ENCODE assay signal across 21 cellular contexts in the genomic region with DNA sequence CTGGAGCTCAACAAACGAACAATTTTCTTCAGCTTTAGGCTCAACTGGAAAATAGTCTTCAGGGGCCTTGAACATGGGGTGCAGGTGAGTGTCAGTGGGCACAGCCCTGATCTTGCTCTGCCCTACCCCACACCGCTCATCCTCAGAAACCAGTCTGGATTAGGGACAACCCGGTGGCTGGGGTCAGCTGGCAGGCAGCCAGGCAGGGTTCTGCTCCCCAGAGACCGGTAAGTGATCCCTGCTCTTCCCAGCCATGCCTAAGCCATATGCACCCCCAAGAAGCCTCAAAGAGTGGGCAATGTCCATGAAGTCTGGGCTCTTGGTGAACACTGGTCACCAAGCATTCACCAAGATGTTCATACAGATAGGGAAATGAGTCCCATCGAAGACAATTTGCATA.
A peak's percentile ranks its signal among the peaks of the same experiment; 100 is the strongest.
DNase-seq lines count a peak whose midpoint lies in the region; ATAC-seq and TF ChIP-seq lines count a peak whose summit lies in the region.
"Had no signal": no experiment of that assay in that cellular context is flagged by ENCODE, and none has a peak within 500 bp of the region (broad histone marks: within the 10 kb centered on the region; RNA-seq: fewer than 3 reads in every experiment).

No MANE protein-coding gene starts in this region.

- no peaks in the 10 kb centered on the region for H3K9me3 ChIP-seq in BE2C
- H3K9me3 ChIP-seq in endodermal cell (ENCODE audit: control insufficient read depth, low read length) = no peaks in the 10 kb centered on the region
- H3K9me3 ChIP-seq: BLaER1, SJSA1 had no signal

- no peaks in the 10 kb centered on the region for H3K36me3 ChIP-seq in BE2C
- H3K36me3 ChIP-seq in endodermal cell (ENCODE audit: control insufficient read depth, insufficient read depth, low read length) = no peaks in the 10 kb centered on the region
- H3K36me3 ChIP-seq: BLaER1, SJSA1 had no signal

- H3K4me1 ChIP-seq in BE2C (no peaks in the 10 kb centered on the region; the same call in 1 of the 2 replicates), endodermal cell (ENCODE audit: control insufficient read depth, insufficient read depth, low read length) (peaks cover 16% of the 10 kb centered on the region)
- H3K4me1 ChIP-seq: BLaER1, SJSA1 had no signal

- H3K27me3 Mint-ChIP-seq in activated CD8-positive, alpha-beta T cell treated with anti-CD3 and anti-CD28 coated beads, Interleukin-2, amount 10 ng/mL, durations not matched to agents 7 days and 5 days (ENCODE audit: low read depth) = peaks cover 6% of the 10 kb centered on the region
- H3K27me3 Mint-ChIP-seq in activated CD8-positive, alpha-beta T cell treated with anti-CD3 and anti-CD28 coated beads for 36 hours = no peaks in the 10 kb centered on the region
- H3K27me3 Mint-ChIP-seq in endodermal cell (ENCODE audit: insufficient read depth) (peaks cover 3% of the 10 kb centered on the region), osteocyte (ENCODE audit: unreplicated experiment) (peaks cover 9% of the 10 kb centered on the region)
- peaks cover 8% of the 10 kb centered on the region for H3K27me3 Mint-ChIP-seq in activated T-helper 17 cell treated with anti-CD3 and anti-CD28 coated beads, Interleukin-2, amount 50 U/mL, for 72 hours
- H3K27me3 Mint-ChIP-seq: CD4-positive, CD25-positive, alpha-beta regulatory T cell had no signal

- no peak for ATAC-seq in activated CD8-positive, alpha-beta T cell treated with anti-CD3 and anti-CD28 coated beads, Interleukin-2, amount 10 ng/mL, durations not matched to agents 7 days and 5 days
- ATAC-seq in activated CD8-positive, alpha-beta T cell treated with anti-CD3 and anti-CD28 coated beads for 36 hours = no peak
- ATAC-seq in activated T-helper 17 cell treated with anti-CD3 and anti-CD28 coated beads, Interleukin-2, amount 50 U/mL, for 72 hours (replicated peaks) = no peak
- ATAC-seq: Right ventricle myocardium inferior had no signal

- H3K36me3 Mint-ChIP-seq in activated CD8-positive, alpha-beta T cell treated with anti-CD3 and anti-CD28 coated beads, Interleukin-2, amount 10 ng/mL, durations not matched to agents 7 days and 5 days (ENCODE audit: low read depth) = no peaks in the 10 kb centered on the region
- H3K36me3 Mint-ChIP-seq in activated CD8-positive, alpha-beta T cell treated with anti-CD3 and anti-CD28 coated beads for 36 hours (ENCODE audit: low read depth) = no peaks in the 10 kb centered on the region
- H3K36me3 Mint-ChIP-seq in endodermal cell (ENCODE audit: low read depth) (no peaks in the 10 kb centered on the region), osteocyte (ENCODE audit: unreplicated experiment) (no peaks in the 10 kb centered on the region)
- H3K36me3 Mint-ChIP-seq in activated T-helper 17 cell treated with anti-CD3 and anti-CD28 coated beads, Interleukin-2, amount 50 U/mL, for 72 hours (ENCODE audit: low read depth) = no peaks in the 10 kb centered on the region
- H3K36me3 Mint-ChIP-seq: CD4-positive, CD25-positive, alpha-beta regulatory T cell had no signal

- no peaks in the 10 kb centered on the region for H3K9me3 Mint-ChIP-seq in activated CD8-positive, alpha-beta T cell treated with anti-CD3 and anti-CD28 coated beads, Interleukin-2, amount 10 ng/mL, durations not matched to agents 7 days and 5 days (ENCODE audit: insufficient read depth)
- H3K9me3 Mint-ChIP-seq in activated CD8-positive, alpha-beta T cell treated with anti-CD3 and anti-CD28 coated beads for 36 hours = no peaks in the 10 kb centered on the region
- H3K9me3 Mint-ChIP-seq in endodermal cell (no peaks in the 10 kb centered on the region), osteocyte (ENCODE audit: unreplicated experiment) (no peaks in the 10 kb centered on the region)
- H3K9me3 Mint-ChIP-seq in activated T-helper 17 cell treated with anti-CD3 and anti-CD28 coated beads, Interleukin-2, amount 50 U/mL, for 72 hours = no peaks in the 10 kb centered on the region

- no peak for TF ChIP-seq CTCF in activated CD8-positive, alpha-beta T cell treated with anti-CD3 and anti-CD28 coated beads for 36 hours (IDR thresholded peaks at IDR 0.05)
- no peak for TF ChIP-seq CTCF in BE2C (IDR thresholded peaks at IDR 0.05; ENCODE audit: low read depth, low read length)
- TF ChIP-seq CTCF in endodermal cell (conservative IDR thresholded peaks at IDR 0.05) = no peak
- TF ChIP-seq CTCF in osteocyte (IDR thresholded peaks at IDR 0.05) = no peak

- H3K27me3 ChIP-seq in BE2C (no peaks in the 10 kb centered on the region), endodermal cell (ENCODE audit: control insufficient read depth, insufficient read depth, low read length, poor library complexity, severe bottlenecking) (no peaks in the 10 kb centered on the region)
- H3K27me3 ChIP-seq: BLaER1, SJSA1 had no signal

- H3K27ac Mint-ChIP-seq in activated CD8-positive, alpha-beta T cell treated with anti-CD3 and anti-CD28 coated beads, Interleukin-2, amount 10 ng/mL, durations not matched to agents 7 days and 5 days = no peak overlapping the region
- H3K27ac Mint-ChIP-seq in activated CD8-positive, alpha-beta T cell treated with anti-CD3 and anti-CD28 coated beads for 36 hours = no peak overlapping the region
- peak overlapping the region; percentile 97 for H3K27ac Mint-ChIP-seq in endodermal cell
- no peak overlapping the region for H3K27ac Mint-ChIP-seq in osteocyte (ENCODE audit: unreplicated experiment)
- H3K27ac Mint-ChIP-seq in activated T-helper 17 cell treated with anti-CD3 and anti-CD28 coated beads, Interleukin-2, amount 50 U/mL, for 72 hours = no peak overlapping the region
- H3K27ac Mint-ChIP-seq: CD4-positive, CD25-positive, alpha-beta regulatory T cell had no signal

- H3K4me1 Mint-ChIP-seq in activated CD8-positive, alpha-beta T cell treated with anti-CD3 and anti-CD28 coated beads, Interleukin-2, amount 10 ng/mL, durations not matched to agents 7 days and 5 days (ENCODE audit: low read depth) = no peaks in the 10 kb centered on the region
- H3K4me1 Mint-ChIP-seq in activated CD8-positive, alpha-beta T cell treated with anti-CD3 and anti-CD28 coated beads for 36 hours (ENCODE audit: low read depth) = no peaks in the 10 kb centered on the region
- H3K4me1 Mint-ChIP-seq in endodermal cell (peaks cover 25% of the 10 kb centered on the region), osteocyte (ENCODE audit: unreplicated experiment) (no peaks in the 10 kb centered on the region)
- no peaks in the 10 kb centered on the region for H3K4me1 Mint-ChIP-seq in activated T-helper 17 cell treated with anti-CD3 and anti-CD28 coated beads, Interleukin-2, amount 50 U/mL, for 72 hours
- H3K4me1 Mint-ChIP-seq: CD4-positive, CD25-positive, alpha-beta regulatory T cell had no signal

- H3K4me3 ChIP-seq in BE2C (ENCODE audit: low read depth, low read length) = no peak overlapping the region
- H3K4me3 ChIP-seq in endodermal cell (ENCODE audit: low read length) = peak overlapping the region; percentile 17
- H3K4me3 ChIP-seq: BLaER1, PC-9, SJSA1 had no signal

- H3K27ac ChIP-seq in endodermal cell (ENCODE audit: low read depth, low read length) = no peak overlapping the region
- H3K27ac ChIP-seq: BLaER1, PC-9, SJSA1 had no signal

- CTCF ChIA-PET in activated CD8-positive, alpha-beta T cell treated with anti-CD3 and anti-CD28 coated beads, Interleukin-2, amount 10 ng/mL, durations not matched to agents 7 days and 5 days (lab: Charles Lee) = interaction anchor here (0.7 to 1.6 kb wide), 4 partner anchors 13 to 114 kb away, joined by 3 to 10 read pairs (median 3); no protein-coding TSS in a partner anchor
- CTCF ChIA-PET in activated CD8-positive, alpha-beta T cell treated with anti-CD3 and anti-CD28 coated beads for 36 hours (lab: Charles Lee) = interaction anchor here (1.2 to 3.2 kb wide), 3 partner anchors 9 to 88 kb away, joined by 4 to 22 read pairs (median 4); no protein-coding TSS in a partner anchor

- POLR2A ChIA-PET in activated CD8-positive, alpha-beta T cell treated with anti-CD3 and anti-CD28 coated beads, Interleukin-2, amount 10 ng/mL, durations not matched to agents 7 days and 5 days (lab: Charles Lee) = no interaction called here
- POLR2A ChIA-PET in activated CD8-positive, alpha-beta T cell treated with anti-CD3 and anti-CD28 coated beads for 36 hours (lab: Charles Lee) = no interaction called here

- H3K9ac ChIP-seq in endodermal cell (ENCODE audit: extremely low read depth, low read length, poor library complexity, severe bottlenecking) = no peak overlapping the region
- H3K9ac ChIP-seq: BLaER1 had no signal

- DNase-seq in activated CD8-positive, alpha-beta T cell treated with anti-CD3 and anti-CD28 coated beads, Interleukin-2, amount 10 ng/mL, durations not matched to agents 7 days and 5 days = peak; percentile 6
- no peak for DNase-seq in activated CD8-positive, alpha-beta T cell treated with anti-CD3 and anti-CD28 coated beads for 36 hours
- peak; percentile 28 for DNase-seq in BE2C
- DNase-seq in endodermal cell = peak; percentile 27
- DNase-seq in osteocyte (ENCODE audit: extremely low spot score, unreplicated experiment) = peak; percentile 76
- DNase-seq in AG08396 (ENCODE audit: low spot score) = no peak
- no peak for DNase-seq in NCI-H2107 (lab: John Stamatoyannopoulos, UW)
- DNase-seq: 8988T; ACHN; CD4-positive, CD25-positive, alpha-beta regulatory T cell; NCI-H1092; NCI-H1417 treated with DMSO at 0.1 percent for 48 hours; NCI-H1694 treated with DMSO at 0.1 percent for 48 hours; NCI-H2081; NCI-H524; NCI-H774; PC-9 had no signal

- H3K4me3 Mint-ChIP-seq in activated CD8-positive, alpha-beta T cell treated with anti-CD3 and anti-CD28 coated beads, Interleukin-2, amount 10 ng/mL, durations not matched to agents 7 days and 5 days = no peak overlapping the region
- H3K4me3 Mint-ChIP-seq in activated CD8-positive, alpha-beta T cell treated with anti-CD3 and anti-CD28 coated beads for 36 hours = no peak overlapping the region
- H3K4me3 Mint-ChIP-seq in endodermal cell = no peak overlapping the region
- H3K4me3 Mint-ChIP-seq in osteocyte (ENCODE audit: unreplicated experiment) = no peak overlapping the region
- H3K4me3 Mint-ChIP-seq in activated T-helper 17 cell treated with anti-CD3 and anti-CD28 coated beads, Interleukin-2, amount 50 U/mL, for 72 hours = no peak overlapping the region
- H3K4me3 Mint-ChIP-seq: CD4-positive, CD25-positive, alpha-beta regulatory T cell had no signal

- intact Hi-C loops in activated CD8-positive, alpha-beta T cell treated with anti-CD3 and anti-CD28 coated beads for 36 hours (cut with micrococcal nuclease) = no loop called here

- WGBS in endodermal cell (ENCODE audit: insufficient coverage in 1 of 2, insufficient read length in 1 of 2), 2 experiments = 96 to 97% methylated on average over 3 to 5 of the region's 5 CpGs

Comparison
In these comparisons a context has a peak if more than half of its experiments do, and no peak if none do; other contexts are left out.
1. DNase-seq: peak in activated CD8-positive, alpha-beta T cell treated with anti-CD3 and anti-CD28 coated beads, Interleukin-2, amount 10 ng/mL, durations not matched to agents 7 days and 5 days (single experiment), BE2C (single experiment), endodermal cell (single experiment) and osteocyte (single experiment); none in activated CD8-positive, alpha-beta T cell treated with anti-CD3 and anti-CD28 coated beads for 36 hours (single experiment), AG08396 (single experiment) and NCI-H2107 (single experiment).